In genomic region chrX:54482839-54483593, GRCh38 we compare ENCODE assay signal across 9 cellular contexts. TPM values are rescaled to one million over a fixed set of nuclear protein-coding genes. Genes with fewer than 3 reads are reported as not detected.
DNase-seq lines count a peak whose midpoint lies in the region; ATAC-seq and TF ChIP-seq lines count a peak whose summit lies in the region.
"Had no signal": no experiment of that assay in that cellular context is flagged by ENCODE, and none has a peak within 500 bp of the region (broad histone marks: within the 10 kb centered on the region; RNA-seq: fewer than 3 reads in every experiment).

No MANE protein-coding gene starts in this region.

- peak; percentile 54 for ATAC-seq in Panc1
- peak; percentile 27 for ATAC-seq in upper lobe of right lung
- no peak for ATAC-seq in HG03460 (IDR thresholded peaks at IDR 0.05; ENCODE audit: unreplicated experiment)
- ATAC-seq in stimulated activated effector memory CD8-positive, alpha-beta T cell treated with anti-CD3 and anti-CD28 coated beads, Interleukin-12 subunit alpha, Interleukin-12 subunit beta, amount 100 ng/mL, for 72 hours = no peak
- no peak for ATAC-seq in HG02623 (IDR thresholded peaks at IDR 0.05; ENCODE audit: unreplicated experiment)
- ATAC-seq: stimulated activated naive CD8-positive, alpha-beta T cell treated with anti-CD3 and anti-CD28 coated beads, Interleukin-15, amount 100 ng/mL, for 72 hours had no signal

- CTCF ChIA-PET in Panc1 (lab: Charles Lee) = no interaction called here

- H3K9me3 Mint-ChIP-seq in stimulated activated effector memory CD8-positive, alpha-beta T cell treated with anti-CD3 and anti-CD28 coated beads, Interleukin-12 subunit alpha, Interleukin-12 subunit beta, amount 100 ng/mL, for 72 hours = no peaks in the 10 kb centered on the region
- H3K9me3 Mint-ChIP-seq: activated T-cell treated with anti-CD3 and anti-CD28 coated beads, Interleukin-2, amount 50 U/mL, for 24 hours; stimulated activated naive CD8-positive, alpha-beta T cell treated with anti-CD3 and anti-CD28 coated beads, Interleukin-15, amount 100 ng/mL, for 72 hours had no signal

- intact Hi-C loops in Panc1 (cut with micrococcal nuclease; ENCODE audit: unreplicated experiment) (no loop called here), esophagus squamous epithelium (cut with DNase I) (no loop called here), upper lobe of right lung (cut with DNase I) (no loop called here)

- H3K27ac ChIP-seq in Panc1 (ENCODE audit: low read length) = no peak overlapping the region; the same call in 1 of the 2 replicates
- peak overlapping the region; percentile 39 to 83 (median 61) for H3K27ac ChIP-seq in esophagus squamous epithelium
- H3K27ac ChIP-seq in muscle layer of duodenum (ENCODE audit: low read length) = peak overlapping the region; percentile 56
- H3K27ac ChIP-seq in upper lobe of right lung = peak overlapping the region; percentile 55

- no peak overlapping the region for H3K27ac Mint-ChIP-seq in stimulated activated effector memory CD8-positive, alpha-beta T cell treated with anti-CD3 and anti-CD28 coated beads, Interleukin-12 subunit alpha, Interleukin-12 subunit beta, amount 100 ng/mL, for 72 hours
- H3K27ac Mint-ChIP-seq: activated T-cell treated with anti-CD3 and anti-CD28 coated beads, Interleukin-2, amount 50 U/mL, for 24 hours; stimulated activated naive CD8-positive, alpha-beta T cell treated with anti-CD3 and anti-CD28 coated beads, Interleukin-15, amount 100 ng/mL, for 72 hours had no signal

- no peak for TF ChIP-seq CTCF in Panc1 (IDR thresholded peaks at IDR 0.05)
- TF ChIP-seq CTCF in esophagus squamous epithelium (IDR thresholded peaks at IDR 0.05) = no peak
- TF ChIP-seq CTCF in upper lobe of right lung (IDR thresholded peaks at IDR 0.05) = no peak

- H3K4me1 Mint-ChIP-seq in stimulated activated effector memory CD8-positive, alpha-beta T cell treated with anti-CD3 and anti-CD28 coated beads, Interleukin-12 subunit alpha, Interleukin-12 subunit beta, amount 100 ng/mL, for 72 hours = no peaks in the 10 kb centered on the region
- H3K4me1 Mint-ChIP-seq: stimulated activated naive CD8-positive, alpha-beta T cell treated with anti-CD3 and anti-CD28 coated beads, Interleukin-15, amount 100 ng/mL, for 72 hours had no signal

- 11 to 28% methylated on average over 7 to 10 of the region's 21 CpGs for WGBS in esophagus squamous epithelium, 2 donors

- TF ChIP-seq POLR2A in esophagus squamous epithelium (IDR thresholded peaks at IDR 0.05) = no peak

- H3K4me3 Mint-ChIP-seq in stimulated activated effector memory CD8-positive, alpha-beta T cell treated with anti-CD3 and anti-CD28 coated beads, Interleukin-12 subunit alpha, Interleukin-12 subunit beta, amount 100 ng/mL, for 72 hours = no peak overlapping the region
- H3K4me3 Mint-ChIP-seq: activated T-cell treated with anti-CD3 and anti-CD28 coated beads, Interleukin-2, amount 50 U/mL, for 24 hours; stimulated activated naive CD8-positive, alpha-beta T cell treated with anti-CD3 and anti-CD28 coated beads, Interleukin-15, amount 100 ng/mL, for 72 hours had no signal

- in situ Hi-C loops in Panc1 (cut with HindIII; ENCODE audit: low pct_unique_long_range_greater_than_20kb, low sequenced_read_pairs) = no loop called here

- peaks cover 27% of the 10 kb centered on the region for H3K4me1 ChIP-seq in Panc1 (ENCODE audit: control insufficient read depth, insufficient read depth, low read length)
- H3K4me1 ChIP-seq in esophagus squamous epithelium = peaks cover 12 to 33% (median 19%) of the 10 kb centered on the region in 3 donors
- peaks cover 0 to 26% of the 10 kb centered on the region in 2 donors for H3K4me1 ChIP-seq in muscle layer of duodenum (ENCODE audit: control insufficient read depth in 1 of 2, insufficient read depth in 2 of 2, low read length in 2 of 2)
- H3K4me1 ChIP-seq in upper lobe of right lung = no peaks in the 10 kb centered on the region

- H3K36me3 ChIP-seq in Panc1 (ENCODE audit: control insufficient read depth, insufficient read depth, low read length) (no peaks in the 10 kb centered on the region), esophagus squamous epithelium (no peaks in the 10 kb centered on the region), muscle layer of duodenum (ENCODE audit: control insufficient read depth in 1 of 2, insufficient read depth in 2 of 2, low read length in 2 of 2) (no peaks in the 10 kb centered on the region), upper lobe of right lung (no peaks in the 10 kb centered on the region)

- no peaks in the 10 kb centered on the region for H3K36me3 Mint-ChIP-seq in stimulated activated effector memory CD8-positive, alpha-beta T cell treated with anti-CD3 and anti-CD28 coated beads, Interleukin-12 subunit alpha, Interleukin-12 subunit beta, amount 100 ng/mL, for 72 hours

- DNase-seq in Panc1 (ENCODE audit: low read depth, low spot score) (no peak), esophagus squamous epithelium (lab: John Stamatoyannopoulos, UW) (no peak), upper lobe of right lung (no peak)
- no peak for DNase-seq in stimulated activated effector memory CD8-positive, alpha-beta T cell treated with anti-CD3 and anti-CD28 coated beads, Interleukin-12 subunit alpha, Interleukin-12 subunit beta, amount 100 ng/mL, for 72 hours (ENCODE audit: low spot score in 2 of 2)
- DNase-seq: activated T-cell treated with anti-CD3 and anti-CD28 coated beads, Interleukin-2, amount 50 U/mL, for 24 hours; stimulated activated naive CD8-positive, alpha-beta T cell treated with anti-CD3 and anti-CD28 coated beads, Interleukin-15, amount 100 ng/mL, for 72 hours had no signal

- BruUV-seq in Panc1 (replicated peaks; lab: Mats Ljungman, UMichigan) = no TSS peak

- H3K4me3 ChIP-seq in Panc1 (ENCODE audit: low read depth in 2 of 2, low read length in 2 of 2) (no peak overlapping the region), esophagus squamous epithelium (peak overlapping the region in 3 of 4 donors; percentile 12 to 48 (median 23)), muscle layer of duodenum (ENCODE audit: low read depth in 1 of 2, low read length in 2 of 2) (peak overlapping the region in 1 of 2 donors; percentile 38), upper lobe of right lung (no peak overlapping the region)

- H3K27me3 ChIP-seq in Panc1 (ENCODE audit: control insufficient read depth, insufficient read depth, low read length) (no peaks in the 10 kb centered on the region), esophagus squamous epithelium (no peaks in the 10 kb centered on the region), muscle layer of duodenum (ENCODE audit: low read depth, low read length) (no peaks in the 10 kb centered on the region), upper lobe of right lung (no peaks in the 10 kb centered on the region)

- no peaks in the 10 kb centered on the region for H3K9me3 ChIP-seq in Panc1 (ENCODE audit: control insufficient read depth, insufficient read depth, low read depth, low read length)
- H3K9me3 ChIP-seq in esophagus squamous epithelium = no peaks in the 10 kb centered on the region
- no peaks in the 10 kb centered on the region for H3K9me3 ChIP-seq in muscle layer of duodenum (ENCODE audit: control insufficient read depth in 1 of 2, low read length in 2 of 2)
- no peaks in the 10 kb centered on the region for H3K9me3 ChIP-seq in upper lobe of right lung

- POLR2A ChIA-PET in Panc1 (lab: Charles Lee) = no interaction called here

RNA-seq across cellular contexts. Expression of gene FGD1, which starts 13.0 kb away (rescaled TPM):
- total RNA-seq in Panc1 (2021; ENCODE audit: unreplicated experiment) = 14.1 TPM
- polyA plus RNA-seq in Panc1 (2012; ENCODE audit: insufficient read length) = 15.4 TPM
- 1 to 10 TPM; 4.4 to 7.5 (median 5.5) TPM for total RNA-seq in esophagus squamous epithelium
- total RNA-seq in upper lobe of right lung = 3.7 TPM

RNA-seq across cellular contexts. Expression of gene TSR2, which starts 42.8 kb away (rescaled TPM):
- total RNA-seq in Panc1 (2021; ENCODE audit: unreplicated experiment) (37.9 TPM), esophagus squamous epithelium (10 to 100 TPM; 10.7 to 19.8 (median 14.7) TPM), upper lobe of right lung (38.4 TPM)
- polyA plus RNA-seq in Panc1 (2012; ENCODE audit: insufficient read length) = 43.0 TPM

RNA-seq across cellular contexts. Expression of gene GNL3L, which starts 47.0 kb away (rescaled TPM):
- total RNA-seq in Panc1 (2021; ENCODE audit: unreplicated experiment) (62.5 TPM), esophagus squamous epithelium (10 to 100 TPM; 21.2 to 34.8 (median 24.4) TPM), upper lobe of right lung (29.0 TPM)
- 16.0 TPM for polyA plus RNA-seq in Panc1 (2012; ENCODE audit: insufficient read length)

Comparison
In these comparisons a context has a peak if more than half of its experiments do, and no peak if none do; other contexts are left out.
1. ATAC-seq: peak in Panc1 (single experiment) and upper lobe of right lung (single experiment); none in HG03460 (single experiment), stimulated activated effector memory CD8-positive, alpha-beta T cell treated with anti-CD3 and anti-CD28 coated beads, Interleukin-12 subunit alpha, Interleukin-12 subunit beta, amount 100 ng/mL, for 72 hours (single experiment) and HG02623 (single experiment).
2. H3K4me3 ChIP-seq: peak in esophagus squamous epithelium (3 of 4); none in Panc1 (0 of 2) and upper lobe of right lung (single experiment).